ENCODE assay signal across 1 cellular context in the genomic region with DNA sequence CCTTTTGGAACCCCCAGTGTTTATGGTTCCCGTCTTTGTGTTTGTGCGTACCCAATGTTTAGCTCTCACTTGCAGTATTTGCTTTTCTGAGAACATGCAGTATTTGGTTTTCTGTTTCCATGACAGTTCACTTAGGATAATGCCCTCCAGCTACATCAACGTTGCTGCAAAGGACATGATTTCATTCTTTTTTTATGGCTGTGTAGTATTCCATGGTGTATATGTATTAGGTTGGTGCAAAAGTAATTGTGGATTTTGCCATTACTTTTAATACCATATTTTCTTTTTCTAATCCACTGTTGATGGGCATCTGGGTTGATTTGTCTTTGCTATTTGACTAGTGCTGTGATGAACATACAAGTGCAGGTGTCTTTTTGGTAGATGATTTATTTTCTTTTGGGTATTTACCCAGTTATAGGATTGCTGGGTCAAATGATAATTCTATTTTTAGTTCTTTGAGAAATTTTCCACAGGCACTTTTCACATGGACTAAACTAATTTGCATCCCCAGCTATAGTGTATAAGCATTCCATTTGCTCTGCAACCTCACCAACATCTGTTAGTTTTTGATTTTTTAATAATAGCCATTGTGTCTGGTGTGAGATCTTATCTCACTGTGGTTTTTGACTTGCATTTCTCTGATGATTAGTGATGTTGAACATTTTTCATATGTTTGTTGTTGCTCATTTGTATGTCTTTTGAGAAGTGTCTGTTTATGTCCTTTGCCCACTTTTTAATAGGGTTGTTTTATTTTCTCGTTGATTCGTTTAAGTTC.
A peak's percentile ranks its signal among the peaks of the same experiment; 100 is the strongest.
TF ChIP-seq lines count a peak whose summit lies in the region.

No MANE protein-coding gene starts in this region.

TF ChIP-seq in K562, 482 proteins besides CTCF, POLR2A, EP300 and RAD21:
- TF ChIP-seq FOXM1 (IDR thresholded peaks at IDR 0.05; ENCODE audit: low read depth) (no peak), FOXM1 (CRISPR knock-in tag; IDR thresholded peaks at IDR 0.05; ENCODE audit: low read depth) (no peak), POLR2AphosphoS2 (IDR thresholded peaks at IDR 0.05; ENCODE audit: low read length) (no peak), ZNF146 (CRISPR knock-in tag; IDR thresholded peaks at IDR 0.05; ENCODE audit: unreplicated experiment) (peak; percentile 63), KLF1 (tag; IDR thresholded peaks at IDR 0.05) (no peak)
- TF ChIP-seq, protein P1, sequence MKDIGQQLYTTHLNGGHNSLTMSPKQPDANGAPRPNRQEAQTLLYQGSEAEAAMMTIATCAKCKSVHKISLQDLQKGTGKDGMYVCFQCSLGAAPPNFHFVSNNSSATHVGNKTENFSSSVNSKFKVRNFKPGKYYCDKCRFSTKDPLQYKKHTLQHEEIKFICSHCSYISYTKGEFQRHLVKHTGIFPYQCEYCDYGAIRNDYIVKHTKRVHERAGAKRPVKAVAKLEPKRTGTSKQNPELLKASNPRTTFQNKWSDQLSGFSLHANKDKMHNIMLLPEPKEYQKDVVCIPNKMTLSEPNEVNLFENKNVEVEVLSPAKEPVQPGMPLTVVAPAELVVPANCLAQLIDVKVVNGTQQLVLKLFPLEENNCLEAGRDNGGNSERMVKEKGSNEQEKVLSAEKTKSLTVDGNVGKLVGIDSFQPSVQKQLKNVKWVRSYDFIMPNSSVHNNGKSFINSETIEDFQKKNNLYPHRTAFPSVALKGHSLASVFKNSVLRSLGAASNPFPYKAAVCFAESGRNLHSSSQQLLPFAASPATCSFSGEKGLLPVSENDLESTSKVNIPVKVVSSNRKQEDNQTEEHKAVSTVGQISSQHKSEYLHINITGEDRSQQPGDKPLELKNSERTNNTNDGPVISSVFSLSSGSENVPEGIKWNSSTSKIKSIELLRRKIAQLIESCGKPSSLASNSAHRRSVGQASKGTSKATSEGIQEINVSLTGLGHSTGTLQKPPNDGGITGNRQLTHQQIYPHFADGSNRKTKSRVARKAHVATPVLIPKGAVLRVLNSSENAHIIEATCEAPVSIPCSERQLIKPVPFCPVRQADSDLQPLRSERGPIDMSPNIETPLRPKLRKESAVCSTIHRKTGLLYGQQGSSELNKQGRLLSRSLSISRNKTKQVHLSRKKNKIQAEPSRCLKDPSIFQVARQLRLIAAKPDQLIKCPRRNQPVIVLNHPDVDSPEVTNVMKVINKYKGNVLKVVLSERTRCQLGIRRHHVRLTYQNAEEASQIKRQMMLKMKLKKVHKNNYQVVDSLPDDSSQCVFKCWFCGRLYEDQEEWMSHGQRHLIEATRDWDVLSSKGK (CRISPR knock-in tag; IDR thresholded peaks at IDR 0.05) = no peak
